Comparison of ENCODE assay signal across 15 cellular contexts in genomic region chr9:70073756-70074155, GRCh38. TPM values are rescaled to one million over a fixed set of nuclear protein-coding genes. Genes with fewer than 3 reads are reported as not detected.
"Had no signal": no experiment of that assay in that cellular context is flagged by ENCODE, and none has a peak within 500 bp of the region (broad histone marks: within the 10 kb centered on the region; RNA-seq: fewer than 3 reads in every experiment).

No MANE protein-coding gene starts in this region.

- H3K9me3 ChIP-seq: SJSA1 had no signal

- H3K36me3 Mint-ChIP-seq: activated naive CD4-positive, alpha-beta T cell treated with anti-CD3 and anti-CD28 coated beads, Interleukin-2, amount 10 ng/mL, durations not matched to agents 7 days and 5 days; T-cell had no signal

- H3K79me2 ChIP-seq: parathyroid adenoma had no signal

- ATAC-seq: activated CD8-positive, alpha-beta T cell treated with anti-CD3 and anti-CD28 coated beads, Interleukin-2, amount 10 ng/mL, durations not matched to agents 7 days and 5 days; activated T-helper 17 cell treated with anti-CD3 and anti-CD28 coated beads, Interleukin-2, amount 50 U/mL, for 72 hours; effector memory CD8-positive, alpha-beta T cell; T-cell had no signal

- H3K36me3 ChIP-seq: SJSA1 had no signal

- H3K4me3 ChIP-seq: SJSA1, smooth muscle cell had no signal

- FAIRE-seq: islet of Langerhans had no signal

- DNase-seq: activated CD4-positive, alpha-beta T cell treated with anti-CD3 and anti-CD28 coated beads for 48 hours; activated CD8-positive, alpha-beta T cell treated with anti-CD3 and anti-CD28 coated beads, Interleukin-2, amount 10 ng/mL, durations not matched to agents 7 days and 5 days; activated naive CD4-positive, alpha-beta T cell treated with anti-CD3 and anti-CD28 coated beads, Interleukin-2, amount 10 ng/mL, durations not matched to agents 7 days and 5 days; central memory CD4-positive, alpha-beta T cell; effector memory CD8-positive, alpha-beta T cell; head of caudate nucleus; T-cell; trophoblast cell had no signal

- H3K27me3 Mint-ChIP-seq: activated T-helper 17 cell treated with anti-CD3 and anti-CD28 coated beads, Interleukin-2, amount 50 U/mL, for 72 hours had no signal

- H3K4me2 ChIP-seq: smooth muscle cell had no signal

- H3K27ac Mint-ChIP-seq: activated CD8-positive, alpha-beta T cell treated with anti-CD3 and anti-CD28 coated beads, Interleukin-2, amount 10 ng/mL, durations not matched to agents 7 days and 5 days; activated naive CD4-positive, alpha-beta T cell treated with anti-CD3 and anti-CD28 coated beads, Interleukin-2, amount 10 ng/mL, durations not matched to agents 7 days and 5 days; activated T-helper 17 cell treated with anti-CD3 and anti-CD28 coated beads, Interleukin-2, amount 50 U/mL, for 72 hours; effector memory CD8-positive, alpha-beta T cell; T-cell had no signal

- H3K4me1 Mint-ChIP-seq: activated naive CD4-positive, alpha-beta T cell treated with anti-CD3 and anti-CD28 coated beads, Interleukin-2, amount 10 ng/mL, durations not matched to agents 7 days and 5 days; activated T-helper 17 cell treated with anti-CD3 and anti-CD28 coated beads, Interleukin-2, amount 50 U/mL, for 72 hours; neural crest cell; T-cell had no signal

- H3K9ac ChIP-seq: parathyroid adenoma had no signal

- H2AFZ ChIP-seq: parathyroid adenoma had no signal

- H3K27me3 ChIP-seq: SJSA1 had no signal

- H3K27ac ChIP-seq: epithelial cell of prostate, parathyroid adenoma, SJSA1 had no signal

- H3K4me3 Mint-ChIP-seq: activated CD8-positive, alpha-beta T cell treated with anti-CD3 and anti-CD28 coated beads, Interleukin-2, amount 10 ng/mL, durations not matched to agents 7 days and 5 days; activated naive CD4-positive, alpha-beta T cell treated with anti-CD3 and anti-CD28 coated beads, Interleukin-2, amount 10 ng/mL, durations not matched to agents 7 days and 5 days; activated T-helper 17 cell treated with anti-CD3 and anti-CD28 coated beads, Interleukin-2, amount 50 U/mL, for 72 hours; effector memory CD8-positive, alpha-beta T cell; neural crest cell; T-cell had no signal

- H3K9me3 Mint-ChIP-seq: activated naive CD4-positive, alpha-beta T cell treated with anti-CD3 and anti-CD28 coated beads, Interleukin-2, amount 10 ng/mL, durations not matched to agents 7 days and 5 days; activated T-helper 17 cell treated with anti-CD3 and anti-CD28 coated beads, Interleukin-2, amount 50 U/mL, for 72 hours; effector memory CD8-positive, alpha-beta T cell; neural crest cell; T-cell had no signal

- H3K4me1 ChIP-seq: parathyroid adenoma had no signal

RNA-seq across cellular contexts. Expression of gene MAMDC2, which starts 30.1 kb away (rescaled TPM):
- total RNA-seq: activated CD8-positive, alpha-beta T cell treated with anti-CD3 and anti-CD28 coated beads, Interleukin-2, amount 10 ng/mL, durations not matched to agents 7 days and 5 days; activated T-helper 17 cell treated with anti-CD3 and anti-CD28 coated beads, Interleukin-2, amount 50 U/mL, for 72 hours; SJSA1 had no signal
